Comparison of ENCODE assay signal across 11 cellular contexts in the genomic region with DNA sequence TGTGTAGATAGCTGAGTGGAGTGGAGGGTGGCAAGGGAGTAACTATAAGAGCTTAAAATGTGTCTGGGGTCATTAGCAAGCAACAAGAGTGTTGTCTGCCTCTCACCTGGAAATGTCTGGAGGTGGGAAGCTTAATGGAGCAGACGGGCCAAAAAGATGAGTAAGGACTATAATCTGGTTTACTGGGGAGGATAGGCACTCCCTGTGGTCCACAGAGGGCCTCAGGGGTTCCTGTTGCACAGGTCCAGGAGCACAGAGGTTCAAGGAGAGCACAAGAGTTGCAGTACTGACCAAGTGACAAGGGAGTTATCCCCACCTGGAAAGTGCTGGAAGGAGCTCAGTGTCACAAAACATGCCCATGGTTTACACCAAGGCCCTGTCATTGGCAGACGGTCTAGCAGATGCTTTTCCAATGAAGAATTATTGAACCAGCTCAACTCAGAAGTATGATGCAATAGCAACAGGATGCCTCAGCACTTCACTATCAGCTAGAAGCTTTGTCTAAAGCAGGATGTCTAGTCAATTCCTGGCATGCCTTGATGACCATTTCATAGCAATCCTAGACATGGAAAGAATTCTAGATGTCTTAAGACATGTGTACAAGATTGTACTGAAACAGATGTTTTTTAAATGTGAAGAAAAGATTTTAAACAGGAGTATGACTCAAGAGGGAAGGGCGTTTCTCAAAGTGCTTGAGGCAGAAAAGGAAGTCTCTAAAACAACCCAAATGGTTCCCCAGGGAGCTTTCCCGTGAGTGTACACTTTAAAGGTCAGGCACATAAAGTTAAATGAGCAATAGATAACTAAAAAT.
DNase-seq lines count a peak whose midpoint lies in the region; ATAC-seq and TF ChIP-seq lines count a peak whose summit lies in the region.
"Had no signal": no experiment of that assay in that cellular context is flagged by ENCODE, and none has a peak within 500 bp of the region (broad histone marks: within the 10 kb centered on the region; RNA-seq: fewer than 3 reads in every experiment).

No MANE protein-coding gene starts in this region.

- WGBS in lung, 2 donors, result 55 to 73% methylated on average over 4 of the region's 4 CpGs

- no peak for TF ChIP-seq CTCF in AG09309 (IDR thresholded peaks at IDR 0.05; ENCODE audit: control insufficient read depth, insufficient read depth, low read depth, low read length, missing control alignments)
- no peak for TF ChIP-seq CTCF in lung (IDR thresholded peaks at IDR 0.05; ENCODE audit: control extremely low read depth, extremely low read depth)

- ATAC-seq in lung (ENCODE audit: insufficient read depth, low FRiP score) (no peak), GM21786 (IDR thresholded peaks at IDR 0.05; ENCODE audit: unreplicated experiment) (no peak)
- no peak for ATAC-seq in activated naive CD4-positive, alpha-beta T cell treated with anti-CD3 and anti-CD28 coated beads, Interleukin-2, amount 50 U/mL, for 72 hours

- peaks cover 0 to 3% of the 10 kb centered on the region in 2 donors for H3K4me1 ChIP-seq in lung (ENCODE audit: control insufficient read depth in 2 of 2, insufficient read depth in 2 of 2, low read length in 2 of 2)

- H3K9me3 Mint-ChIP-seq in activated naive CD4-positive, alpha-beta T cell treated with anti-CD3 and anti-CD28 coated beads, Interleukin-2, amount 50 U/mL, for 72 hours, result no peaks in the 10 kb centered on the region

- H3K36me3 ChIP-seq in MG63, result no peaks in the 10 kb centered on the region
- no peaks in the 10 kb centered on the region for H3K36me3 ChIP-seq in lung (ENCODE audit: control insufficient read depth in 2 of 2, insufficient read depth in 2 of 2, low read length in 2 of 2)

- no peak overlapping the region for H3K27ac Mint-ChIP-seq in activated naive CD4-positive, alpha-beta T cell treated with anti-CD3 and anti-CD28 coated beads, Interleukin-2, amount 50 U/mL, for 72 hours

- peak overlapping the region in 1 of 2 donors; percentile 38 for H3K27ac ChIP-seq in lung (ENCODE audit: low read depth in 1 of 2, low read length in 1 of 2)
- H3K27ac ChIP-seq: KMS-11 had no signal

- DNase-seq in AG09309 (ENCODE audit: low read depth), result peak; percentile 96
- DNase-seq in MG63, result peak; percentile 57
- DNase-seq in dedifferentiated amniotic fluid mesenchymal stem cell (ENCODE audit: extremely low spot score), result peak; percentile 92
- DNase-seq in lung (ENCODE audit: low spot score), result peak; percentile 20
- no peak for DNase-seq in NCI-H2171 treated with DMSO at 0.1 percent for 48 hours (lab: John Stamatoyannopoulos, UW)
- DNase-seq in retina, result no peak
- no peak for DNase-seq in activated naive CD4-positive, alpha-beta T cell treated with anti-CD3 and anti-CD28 coated beads, Interleukin-2, amount 50 U/mL, for 72 hours (ENCODE audit: low spot score in 2 of 2)
- DNase-seq: cortex of kidney; stimulated activated CD4-positive, alpha-beta T cell treated with anti-CD3 and anti-CD28 coated beads, Interleukin-2, amount 100 ng/mL, for 48 hours had no signal

- no peaks in the 10 kb centered on the region for H3K9me3 ChIP-seq in MG63
- H3K9me3 ChIP-seq in lung (ENCODE audit: control insufficient read depth in 2 of 2, insufficient read depth in 1 of 2, low read length in 1 of 2), result no peaks in the 10 kb centered on the region

- H3K4me3 ChIP-seq in AG09309 (ENCODE audit: control insufficient read depth, low read depth, low read length) (no peak overlapping the region), MG63 (no peak overlapping the region), lung (no peak overlapping the region)

- H3K36me3 Mint-ChIP-seq in activated naive CD4-positive, alpha-beta T cell treated with anti-CD3 and anti-CD28 coated beads, Interleukin-2, amount 50 U/mL, for 72 hours, result no peaks in the 10 kb centered on the region

- H3K27me3 ChIP-seq in MG63 (no peaks in the 10 kb centered on the region), lung (ENCODE audit: control insufficient read depth, insufficient read depth) (no peaks in the 10 kb centered on the region)

Comparison
In these comparisons a context has a peak if more than half of its experiments do, and no peak if none do; other contexts are left out.
1. DNase-seq: peak in AG09309 (single experiment), MG63 (single experiment), dedifferentiated amniotic fluid mesenchymal stem cell (single experiment) and lung (single experiment); none in NCI-H2171 treated with DMSO at 0.1 percent for 48 hours (single experiment), retina (single experiment) and activated naive CD4-positive, alpha-beta T cell treated with anti-CD3 and anti-CD28 coated beads, Interleukin-2, amount 50 U/mL, for 72 hours (0 of 2).